8 cellular contexts compared by ENCODE assay signal in the genomic region with DNA sequence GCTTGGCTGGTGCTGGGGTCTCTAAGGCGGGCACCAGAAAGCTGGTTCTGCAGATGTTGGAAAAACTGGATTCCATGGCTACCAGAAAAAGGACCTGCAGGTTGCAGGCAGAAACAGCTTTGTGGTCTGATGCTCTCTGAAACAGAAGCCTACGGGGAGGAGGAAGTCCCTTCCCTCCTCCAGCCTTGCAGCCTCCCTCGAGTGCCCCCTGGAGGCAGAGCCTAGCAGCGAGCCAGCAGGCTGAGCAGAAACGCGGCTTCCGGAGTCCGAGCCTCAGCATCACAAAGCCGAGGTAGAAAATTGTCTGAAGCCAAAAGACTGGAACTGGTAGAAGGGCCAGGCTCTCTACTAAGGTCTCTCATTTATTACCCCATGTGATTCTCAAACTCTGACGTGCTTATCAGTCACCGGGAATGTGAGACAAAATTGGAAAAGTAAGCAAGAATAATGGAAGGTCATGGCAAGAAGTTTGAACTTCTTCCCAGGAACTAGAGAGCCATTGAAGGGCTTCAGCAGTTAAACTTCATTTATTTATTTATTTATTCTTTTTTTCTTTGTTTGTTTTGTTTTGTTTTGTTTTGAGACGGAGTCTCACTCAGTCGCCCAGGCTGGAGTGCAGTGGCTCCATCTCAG.
DNase-seq lines count a peak whose midpoint lies in the region; ATAC-seq, FAIRE-seq and TF ChIP-seq lines count a peak whose summit lies in the region.

No MANE protein-coding gene starts in this region.

- H3K27me3 ChIP-seq in GM23338 (ENCODE audit: insufficient read depth) (no peaks in the 10 kb centered on the region), gastroesophageal sphincter (no peaks in the 10 kb centered on the region), pancreas (no peaks in the 10 kb centered on the region), transverse colon (no peaks in the 10 kb centered on the region)

- H3K36me3 ChIP-seq in GM23338 (ENCODE audit: insufficient read depth) (no peaks in the 10 kb centered on the region), gastroesophageal sphincter (no peaks in the 10 kb centered on the region), pancreas (no peaks in the 10 kb centered on the region), transverse colon (no peaks in the 10 kb centered on the region)

- H3K4me3 Mint-ChIP-seq in GM23338, result no peak overlapping the region

- no peaks in the 10 kb centered on the region for H3K9me3 Mint-ChIP-seq in GM23338

- peak overlapping the region; percentile 87 for H2AFZ ChIP-seq in GM23338

- no peak overlapping the region for H3K4me3 ChIP-seq in GM23338
- no peak overlapping the region for H3K4me3 ChIP-seq in gastroesophageal sphincter
- H3K4me3 ChIP-seq in pancreas, result no peak overlapping the region
- H3K4me3 ChIP-seq in transverse colon, result no peak overlapping the region

- no peaks in the 10 kb centered on the region for H3K27me3 Mint-ChIP-seq in GM23338 (ENCODE audit: insufficient read depth, low read depth, poor library complexity)

- ATAC-seq in GM23338 (peak; percentile 96), gastroesophageal sphincter (peak; percentile 81), pancreas (peak; percentile 85 to 98 (median 97))

- DNase-seq in GM23338 (ENCODE audit: low spot score) (peak; percentile 95), Kasumi-1 (lab: John Stamatoyannopoulos, UW) (peak; percentile 87 to 91), SIG-M5 treated with dmso at 0.1 percent for 504 hours (lab: John Stamatoyannopoulos, UW; ENCODE audit: unreplicated experiment) (peak; percentile 89), activated gamma-delta T cell (lab: John Stamatoyannopoulos, UW) (peak; percentile 42), pancreas (peak; percentile 81 to 97 (median 90)), transverse colon (peak; percentile 94)

- no peaks in the 10 kb centered on the region for H3K9me2 ChIP-seq in GM23338 (ENCODE audit: insufficient read depth)

- H3K27ac Mint-ChIP-seq in GM23338, result no peak overlapping the region

- in situ Hi-C loops in transverse colon (cut with MboI; ENCODE audit: low pct_ligation_motif_present in 1 of 4, low pct_unique_long_range_greater_than_20kb in 1 of 4, low sequenced_read_pairs in 3 of 4), result no loop called here

- 39 to 48% methylated on average over 4 to 6 of the region's 13 CpGs for WGBS in gastroesophageal sphincter (ENCODE audit: low coverage in 1 of 2), 2 donors
- 15 to 16% methylated on average over 13 of the region's 13 CpGs for WGBS in pancreas, 2 donors
- WGBS in transverse colon (ENCODE audit: low coverage in 1 of 2), 2 donors, result 18 to 100% methylated on average over 2 to 13 of the region's 13 CpGs

- no peaks in the 10 kb centered on the region for H3F3A ChIP-seq in GM23338 (replicated peaks; ENCODE audit: low read depth)

- no peaks in the 10 kb centered on the region for H3K79me2 ChIP-seq in GM23338 (replicated peaks; ENCODE audit: insufficient read depth)

- peak; percentile 95 to 96 for TF ChIP-seq CTCF in GM23338 (conservative IDR thresholded peaks at IDR 0.05; ENCODE audit: low read depth in 2 of 2)
- TF ChIP-seq CTCF in gastroesophageal sphincter (IDR thresholded peaks at IDR 0.05), result peak; percentile 71 to 91 (median 82)
- TF ChIP-seq CTCF in pancreas (IDR thresholded peaks at IDR 0.05), result peak; percentile 84 to 97 (median 91)
- TF ChIP-seq CTCF in transverse colon (IDR thresholded peaks at IDR 0.05), result peak; percentile 86 to 96 (median 90)

- peaks cover 5% of the 10 kb centered on the region; the same call in 1 of the 2 replicates for H3K4me1 ChIP-seq in GM23338 (ENCODE audit: insufficient read depth)
- peaks cover 0 to 19% (median 0%) of the 10 kb centered on the region in 3 donors for H3K4me1 ChIP-seq in gastroesophageal sphincter
- H3K4me1 ChIP-seq in pancreas, result peaks cover 0 to 8% (median 0%) of the 10 kb centered on the region in 3 donors
- H3K4me1 ChIP-seq in transverse colon, result peaks cover 0 to 31% (median 4%) of the 10 kb centered on the region in 4 donors

- no peaks in the 10 kb centered on the region for H3K36me3 Mint-ChIP-seq in GM23338 (ENCODE audit: low read depth)

- peak; percentile 56 for FAIRE-seq in G401.6 (lab: Jason Lieb, UNC)
- no peak for FAIRE-seq in pancreas (lab: Jason Lieb, UNC)

- H3K4me1 Mint-ChIP-seq in GM23338, result peaks cover 3% of the 10 kb centered on the region; the same call in 2 of the 3 replicates

- H3K27ac ChIP-seq in GM23338 (ENCODE audit: low read depth) (no peak overlapping the region), gastroesophageal sphincter (no peak overlapping the region), pancreas (no peak overlapping the region), transverse colon (peak overlapping the region in 1 of 4 donors; percentile 34)

- peak overlapping the region; percentile 35; the same call in 1 of the 2 replicates for H3K4me2 ChIP-seq in GM23338

- TF ChIP-seq EP300 in gastroesophageal sphincter (IDR thresholded peaks at IDR 0.05) (no peak), transverse colon (IDR thresholded peaks at IDR 0.05; ENCODE audit: low read depth) (no peak)

- H4K20me1 ChIP-seq in GM23338 (replicated peaks; ENCODE audit: insufficient read depth), result no peaks in the 10 kb centered on the region

- no peaks in the 10 kb centered on the region for H3K9me3 ChIP-seq in gastroesophageal sphincter
- H3K9me3 ChIP-seq in pancreas, result no peaks in the 10 kb centered on the region
- H3K9me3 ChIP-seq in transverse colon, result no peaks in the 10 kb centered on the region

- intact Hi-C loops in pancreas (cut with DNase I), result loop anchor here in 2 of 3 donors (10.0 kb wide), 2 partner anchors 98 to 262 kb away; no protein-coding TSS in a partner anchor
- intact Hi-C loops in transverse colon (cut with DNase I; ENCODE audit: low total_unique reads), result no loop called here

- TF ChIP-seq POLR2A in gastroesophageal sphincter (IDR thresholded peaks at IDR 0.05), result no peak
- no peak for TF ChIP-seq POLR2A in transverse colon (IDR thresholded peaks at IDR 0.05)

TF ChIP-seq in GM23338, 12 proteins besides CTCF, POLR2A, EP300 and RAD21:
- TF ChIP-seq, protein P1, sequence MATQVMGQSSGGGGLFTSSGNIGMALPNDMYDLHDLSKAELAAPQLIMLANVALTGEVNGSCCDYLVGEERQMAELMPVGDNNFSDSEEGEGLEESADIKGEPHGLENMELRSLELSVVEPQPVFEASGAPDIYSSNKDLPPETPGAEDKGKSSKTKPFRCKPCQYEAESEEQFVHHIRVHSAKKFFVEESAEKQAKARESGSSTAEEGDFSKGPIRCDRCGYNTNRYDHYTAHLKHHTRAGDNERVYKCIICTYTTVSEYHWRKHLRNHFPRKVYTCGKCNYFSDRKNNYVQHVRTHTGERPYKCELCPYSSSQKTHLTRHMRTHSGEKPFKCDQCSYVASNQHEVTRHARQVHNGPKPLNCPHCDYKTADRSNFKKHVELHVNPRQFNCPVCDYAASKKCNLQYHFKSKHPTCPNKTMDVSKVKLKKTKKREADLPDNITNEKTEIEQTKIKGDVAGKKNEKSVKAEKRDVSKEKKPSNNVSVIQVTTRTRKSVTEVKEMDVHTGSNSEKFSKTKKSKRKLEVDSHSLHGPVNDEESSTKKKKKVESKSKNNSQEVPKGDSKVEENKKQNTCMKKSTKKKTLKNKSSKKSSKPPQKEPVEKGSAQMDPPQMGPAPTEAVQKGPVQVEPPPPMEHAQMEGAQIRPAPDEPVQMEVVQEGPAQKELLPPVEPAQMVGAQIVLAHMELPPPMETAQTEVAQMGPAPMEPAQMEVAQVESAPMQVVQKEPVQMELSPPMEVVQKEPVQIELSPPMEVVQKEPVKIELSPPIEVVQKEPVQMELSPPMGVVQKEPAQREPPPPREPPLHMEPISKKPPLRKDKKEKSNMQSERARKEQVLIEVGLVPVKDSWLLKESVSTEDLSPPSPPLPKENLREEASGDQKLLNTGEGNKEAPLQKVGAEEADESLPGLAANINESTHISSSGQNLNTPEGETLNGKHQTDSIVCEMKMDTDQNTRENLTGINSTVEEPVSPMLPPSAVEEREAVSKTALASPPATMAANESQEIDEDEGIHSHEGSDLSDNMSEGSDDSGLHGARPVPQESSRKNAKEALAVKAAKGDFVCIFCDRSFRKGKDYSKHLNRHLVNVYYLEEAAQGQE (IDR thresholded peaks at IDR 0.05; ENCODE audit: unreplicated experiment), result no peak
- no peak for TF ChIP-seq ZNF114 (CRISPR knock-in tag; IDR thresholded peaks at IDR 0.05)

Comparison
In these comparisons a context has a peak if more than half of its experiments do, and no peak if none do; other contexts are left out.
1. DNase-seq: peak in every context shown above with its lines; median percentile 95 in GM23338; 94 in transverse colon; 90 in pancreas; 89 in Kasumi-1; 89 in SIG-M5 treated with dmso at 0.1 percent for 504 hours; 42 in activated gamma-delta T cell.